Comparison of ENCODE assay signal across 12 cellular contexts in genomic region chr11:110763249-110764011, GRCh38. TPM values are rescaled to one million over a fixed set of nuclear protein-coding genes. Genes with fewer than 3 reads are reported as not detected.
DNase-seq lines count a peak whose midpoint lies in the region; ATAC-seq and TF ChIP-seq lines count a peak whose summit lies in the region.
"Had no signal": no experiment of that assay in that cellular context is flagged by ENCODE, and none has a peak within 500 bp of the region (broad histone marks: within the 10 kb centered on the region; RNA-seq: fewer than 3 reads in every experiment).

No MANE protein-coding gene starts in this region.

- no peak overlapping the region for H3K23ac ChIP-seq in mesendoderm (ENCODE audit: low read length)

- H3K27me3 ChIP-seq in breast epithelium (no peaks in the 10 kb centered on the region), left lung (no peaks in the 10 kb centered on the region), mesendoderm (ENCODE audit: insufficient read depth, low read length, poor library complexity) (peaks cover 1% of the 10 kb centered on the region)

- no peak overlapping the region for H2BK120ac ChIP-seq in mesendoderm (ENCODE audit: low read depth, low read length)

- H2AK5ac ChIP-seq in mesendoderm (ENCODE audit: low read length) = no peak overlapping the region

- no peak overlapping the region for H3K4me3 Mint-ChIP-seq in MCF 10A (ENCODE audit: unreplicated experiment)
- H3K4me3 Mint-ChIP-seq: dendritic cell treated with granulocyte-macrophage colony-stimulating factor and Interleukin-4, amounts not matched to agents 40 ng/mL and 50 ng/mL, for 4 days had no signal

- H3K36me3 ChIP-seq in breast epithelium (no peaks in the 10 kb centered on the region), left lung (no peaks in the 10 kb centered on the region), mesendoderm (ENCODE audit: control insufficient read depth, insufficient read depth, low read length) (no peaks in the 10 kb centered on the region)

- H3K79me1 ChIP-seq in mesendoderm (ENCODE audit: low read length) = no peaks in the 10 kb centered on the region

- ATAC-seq in left lung = peak; percentile 69

- H3K4me1 Mint-ChIP-seq in MCF 10A (ENCODE audit: insufficient read depth, unreplicated experiment) = peaks cover 14% of the 10 kb centered on the region

- POLR2A ChIA-PET in MCF 10A (lab: Yijun Ruan, JAX) = interaction anchor here (1.1 to 1.2 kb wide), 2 partner anchors 19 to 563 kb away, joined by 3 to 4 read pairs; no protein-coding TSS in a partner anchor

- in situ Hi-C loops in astrocyte of the cerebellum (cut with HindIII; ENCODE audit: low sequenced_read_pairs) (no loop called here), G401 (cut with HindIII; ENCODE audit: low sequenced_read_pairs) (no loop called here)

- TF ChIP-seq POLR2A in breast epithelium (IDR thresholded peaks at IDR 0.05) = no peak

- H3K79me2 ChIP-seq in mesendoderm (ENCODE audit: control insufficient read depth, insufficient read depth, low read length) = no peaks in the 10 kb centered on the region

- H3K18ac ChIP-seq in mesendoderm (ENCODE audit: low read length) = no peak overlapping the region

- no peak overlapping the region for H4K8ac ChIP-seq in mesendoderm (ENCODE audit: low read depth, low read length)

- H3K27ac Mint-ChIP-seq in MCF 10A (ENCODE audit: low read depth, unreplicated experiment) = no peak overlapping the region
- H3K27ac Mint-ChIP-seq: dendritic cell treated with granulocyte-macrophage colony-stimulating factor and Interleukin-4, amounts not matched to agents 40 ng/mL and 50 ng/mL, for 4 days had no signal

- H3K27ac ChIP-seq in breast epithelium (peak overlapping the region in 1 of 2 donors; percentile 64), left lung (peak overlapping the region in 1 of 2 donors; percentile 29), mesendoderm (ENCODE audit: low read depth, low read length) (no peak overlapping the region)

- no peak overlapping the region for H3K4me3 ChIP-seq in breast epithelium
- no peak overlapping the region for H3K4me3 ChIP-seq in astrocyte of the cerebellum (ENCODE audit: low read depth, low read length)
- no peak overlapping the region for H3K4me3 ChIP-seq in left lung
- H3K4me3 ChIP-seq in mesendoderm (ENCODE audit: low read length) = no peak overlapping the region

- intact Hi-C loops in MCF 10A (cut with micrococcal nuclease) (no loop called here), breast epithelium (cut with DNase I; ENCODE audit: low total_unique reads) (no loop called here), left lung (cut with DNase I) (no loop called here)

- no TSS peak for BruUV-seq in MCF 10A (replicated peaks; lab: Mats Ljungman, UMichigan)

- peaks cover 11% of the 10 kb centered on the region for H3K27me3 Mint-ChIP-seq in MCF 10A (ENCODE audit: insufficient read depth, unreplicated experiment)
- H3K27me3 Mint-ChIP-seq: dendritic cell treated with granulocyte-macrophage colony-stimulating factor and Interleukin-4, amounts not matched to agents 40 ng/mL and 50 ng/mL, for 4 days had no signal

- no peak for TF ChIP-seq CTCF in MCF 10A (IDR thresholded peaks at IDR 0.05; ENCODE audit: unreplicated experiment)
- no peak for TF ChIP-seq CTCF in breast epithelium (IDR thresholded peaks at IDR 0.05)
- no peak for TF ChIP-seq CTCF in astrocyte of the cerebellum (IDR thresholded peaks at IDR 0.05; ENCODE audit: low read depth, low read length, missing control alignments)
- TF ChIP-seq CTCF in left lung (IDR thresholded peaks at IDR 0.05) = no peak

- no peak overlapping the region for H3K56ac ChIP-seq in mesendoderm (ENCODE audit: low read length)

- no peak overlapping the region for H3K4me2 ChIP-seq in mesendoderm (ENCODE audit: low read length)

- H3K36me3 Mint-ChIP-seq in MCF 10A (ENCODE audit: insufficient read depth, unreplicated experiment) = no peaks in the 10 kb centered on the region

- CTCF ChIA-PET in MCF 10A (lab: Yijun Ruan, JAX) = interaction anchor here (0.6 kb wide), 1 partner anchor 228 kb away, joined by 3 read pairs; no protein-coding TSS in a partner anchor

- no peaks in the 10 kb centered on the region for H3K9me3 ChIP-seq in breast epithelium
- no peaks in the 10 kb centered on the region for H3K9me3 ChIP-seq in left lung

- no peak overlapping the region for H4K5ac ChIP-seq in mesendoderm (ENCODE audit: low read length)

- H2BK15ac ChIP-seq in mesendoderm (replicated peaks; ENCODE audit: low read depth) = no peak overlapping the region

- no peak overlapping the region for H3K9ac ChIP-seq in mesendoderm (ENCODE audit: low read length)

- peaks cover 0 to 6% of the 10 kb centered on the region in 2 donors for H3K4me1 ChIP-seq in breast epithelium
- peaks cover 3 to 6% of the 10 kb centered on the region in 2 donors for H3K4me1 ChIP-seq in left lung
- no peaks in the 10 kb centered on the region for H3K4me1 ChIP-seq in mesendoderm (ENCODE audit: control insufficient read depth, low read depth, low read length)

- no peak overlapping the region for H3K4ac ChIP-seq in mesendoderm (ENCODE audit: low read depth, low read length)

- H2BK5ac ChIP-seq in mesendoderm (ENCODE audit: low read length) = no peak overlapping the region

- H3K9me3 Mint-ChIP-seq in MCF 10A (ENCODE audit: unreplicated experiment) = no peaks in the 10 kb centered on the region
- H3K9me3 Mint-ChIP-seq: dendritic cell treated with granulocyte-macrophage colony-stimulating factor and Interleukin-4, amounts not matched to agents 40 ng/mL and 50 ng/mL, for 4 days had no signal

- WGBS in mesendoderm (ENCODE audit: extremely low coverage, insufficient coverage, low lambda C conversion rate) = no CpG with 5 or more reads among the region's 2 CpGs

- DNase-seq in MCF 10A (ENCODE audit: unreplicated experiment) (peak; percentile 86), breast epithelium (ENCODE audit: low spot score in 2 of 2) (no peak), astrocyte of the cerebellum (ENCODE audit: low read depth) (peak; percentile 41), left lung (peak; percentile 55 to 56), mesendoderm (no peak), G401 (ENCODE audit: low spot score) (no peak), NCI-H1930 (lab: John Stamatoyannopoulos, UW) (no peak)
- DNase-seq in stimulated activated CD4-positive, alpha-beta T cell treated with anti-CD3 and anti-CD28 coated beads, Interleukin-4, amount 100 ng/mL, for 24 hours = no peak
- DNase-seq: activated CD8-positive, alpha-beta memory T cell treated with anti-CD3 and anti-CD28 coated beads, Interleukin-2, amount 50 U/mL, for 4 hours; NCI-H2029 treated with DMSO at 0.1 percent for 48 hours; stimulated activated CD8-positive, alpha-beta memory T cell treated with anti-CD3 and anti-CD28 coated beads, Interleukin-4, amount 100 ng/mL, for 48 hours had no signal

RNA-seq across cellular contexts. Expression of gene ARHGAP20, which starts 51.2 kb away (rescaled TPM):
- not detected in 2 replicates for total RNA-seq in MCF 10A (2022)
- total RNA-seq in breast epithelium = 10 to 100 TPM in 2 of 3 donors, 1 to 10 TPM in 1; 5.4 to 34.6 (median 11.8) TPM
- total RNA-seq in left lung = 1 to 10 TPM; 4.4 to 6.4 TPM
- polyA plus RNA-seq in mesendoderm (2013, experiment 1 of 2) = 0.73 TPM
- 0.63 TPM for polyA plus RNA-seq in mesendoderm (2013, experiment 2 of 2)
- not detected in 2 replicates for total RNA-seq in G401 (2014; rRNA removed; shearing (Covaris generic))

Comparison
In these comparisons a context has a peak if more than half of its experiments do, and no peak if none do; other contexts are left out.
1. DNase-seq: peak in MCF 10A (single experiment), astrocyte of the cerebellum (single experiment) and left lung (2 of 2); none in breast epithelium (0 of 2), mesendoderm (single experiment), stimulated activated CD4-positive, alpha-beta T cell treated with anti-CD3 and anti-CD28 coated beads, Interleukin-4, amount 100 ng/mL, for 24 hours (single experiment), G401 (single experiment) and NCI-H1930 (0 of 2).